In the genomic region with DNA sequence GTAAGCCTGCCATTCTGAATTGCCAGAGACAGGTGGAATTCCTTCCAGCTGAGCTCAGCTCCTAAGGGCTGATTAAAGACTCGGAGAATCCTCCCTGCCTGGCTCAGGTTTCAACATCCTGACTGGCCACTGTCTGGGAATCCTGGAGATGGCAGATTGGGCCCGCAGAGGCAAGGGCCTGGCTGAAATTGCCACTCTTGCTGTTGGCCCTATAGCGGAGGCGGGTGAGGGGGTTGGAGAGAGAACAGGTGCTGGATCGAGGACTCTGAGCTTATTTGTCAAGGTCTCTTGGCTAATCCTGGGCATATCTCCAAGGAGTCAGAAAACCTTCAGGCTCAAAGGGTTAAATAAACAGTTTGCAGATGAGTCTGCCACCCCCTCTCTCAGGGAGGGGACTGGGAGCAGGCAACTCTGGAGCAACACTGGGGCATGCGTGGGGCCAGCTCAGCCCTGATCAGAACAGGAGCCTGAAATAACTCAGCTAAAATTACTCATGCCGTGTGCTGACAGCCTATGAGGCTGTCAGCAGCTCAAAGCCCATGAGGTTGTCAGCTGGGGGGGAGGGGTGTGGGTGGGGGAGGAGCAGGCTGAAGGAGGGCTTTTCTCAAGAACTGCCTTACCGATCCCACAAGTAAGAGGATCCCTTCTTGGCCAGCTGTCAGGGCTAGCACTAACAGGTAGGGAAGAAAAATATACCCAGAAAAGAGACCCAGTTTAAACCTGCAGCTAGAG, we compare ENCODE assay signal across 8 cellular contexts. TPM values are rescaled to one million over a fixed set of nuclear protein-coding genes. Genes with fewer than 3 reads are reported as not detected.
A peak's percentile ranks its signal among the peaks of the same experiment; 100 is the strongest.
DNase-seq lines count a peak whose midpoint lies in the region; ATAC-seq and TF ChIP-seq lines count a peak whose summit lies in the region.

No MANE protein-coding gene starts in this region.

- no peaks in the 10 kb centered on the region for H3K9me3 ChIP-seq in left lung

- H3K4me3 ChIP-seq in left lung, result no peak overlapping the region

- no peak for TF ChIP-seq CTCF in left lung (IDR thresholded peaks at IDR 0.05)

- ATAC-seq in left lung (peak; percentile 75), GM19324 (IDR thresholded peaks at IDR 0.05; ENCODE audit: low FRiP score, unreplicated experiment) (no peak), HG02973 (IDR thresholded peaks at IDR 0.05; ENCODE audit: unreplicated experiment) (no peak)

- peaks cover 5 to 41% of the 10 kb centered on the region in 2 donors for H3K27me3 ChIP-seq in left lung

- in situ Hi-C loops in T47D (cut with HindIII; ENCODE audit: low pct_unique_long_range_greater_than_20kb, low sequenced_read_pairs), result no loop called here

- no peaks in the 10 kb centered on the region for H3K36me3 ChIP-seq in left lung

- intact Hi-C loops in left lung (cut with DNase I), result no loop called here

- peaks cover 7 to 32% of the 10 kb centered on the region in 2 donors for H3K4me1 ChIP-seq in left lung

- peak; percentile 63 for DNase-seq in activated T-cell treated with anti-CD3 and anti-CD28 coated beads for 48 hours (ENCODE audit: low read depth)
- no peak for DNase-seq in activated T-cell treated with anti-CD3 and anti-CD28 coated beads, Interleukin-2, amount 50 U/mL, for 1 hour
- DNase-seq in NCI-H510A treated with DMSO at 0.1 percent for 48 hours (lab: John Stamatoyannopoulos, UW), result peak; percentile 77
- DNase-seq in T47D (ENCODE audit: low read depth in 1 of 2, low spot score in 1 of 2), result peak; percentile 73 to 97
- DNase-seq in left lung, result peak in 1 of 2 donors; percentile 79
- DNase-seq in stimulated activated CD8-positive, alpha-beta memory T cell treated with anti-CD3 and anti-CD28 coated beads, Interleukin-7, amount 100 ng/mL, for 24 hours (ENCODE audit: low read depth), result peak; percentile 25

- H3K27ac ChIP-seq in left lung, result peak overlapping the region in 1 of 2 donors; percentile 39

RNA-seq across cellular contexts. Expression of a gene that starts 14.7 kb away (rescaled TPM):
- total RNA-seq in left lung, result not detected

RNA-seq across cellular contexts. Expression of a gene that starts 20.3 kb away (rescaled TPM):
- 1 to 10 TPM; 2.6 to 3.7 TPM for total RNA-seq in left lung

RNA-seq across cellular contexts. Expression of a gene that starts 20.5 kb away (rescaled TPM):
- 10 to 100 TPM; 20.0 to 33.3 TPM for total RNA-seq in left lung

RNA-seq across cellular contexts. Expression of a gene that starts 26.9 kb away (rescaled TPM):
- 10 to 100 TPM; 22.0 to 28.3 TPM for total RNA-seq in left lung

RNA-seq across cellular contexts. Expression of a gene that starts 44.3 kb away (rescaled TPM):
- total RNA-seq in left lung, result 10 to 100 TPM; 59.5 to 87.5 TPM
